ENCODE assay signal across 34 cellular contexts in the genomic region with DNA sequence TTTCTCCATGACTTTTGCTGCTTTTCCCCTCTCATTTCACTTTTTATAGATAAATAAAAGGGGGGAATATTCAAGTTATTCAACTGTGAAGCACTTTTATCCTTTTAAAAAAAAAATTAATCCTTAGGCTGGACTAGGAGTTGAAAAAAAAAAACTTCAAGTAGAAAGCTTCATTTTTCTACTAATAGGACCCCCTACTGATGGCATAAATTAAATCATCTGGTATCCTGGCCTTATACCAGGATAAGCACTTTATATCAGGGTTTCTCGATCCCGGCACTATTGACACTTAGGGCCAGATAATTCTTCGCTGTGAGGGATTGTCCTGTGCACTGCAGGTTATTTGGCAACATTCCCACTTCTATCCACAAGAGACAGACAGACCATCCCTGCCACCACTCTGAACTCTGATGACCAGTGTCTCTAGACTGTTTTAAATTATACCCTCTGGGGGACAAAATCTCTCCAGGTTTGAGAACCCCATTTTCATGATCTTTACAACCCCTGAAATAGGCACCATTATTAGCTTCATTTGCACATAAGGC. TPM values are rescaled to one million over a fixed set of nuclear protein-coding genes. Genes with fewer than 3 reads are reported as not detected.
DNase-seq lines count a peak whose midpoint lies in the region; ATAC-seq and TF ChIP-seq lines count a peak whose summit lies in the region.
"Had no signal": no experiment of that assay in that cellular context is flagged by ENCODE, and none has a peak within 500 bp of the region (broad histone marks: within the 10 kb centered on the region; RNA-seq: fewer than 3 reads in every experiment).

No MANE protein-coding gene starts in this region.

- no peaks in the 10 kb centered on the region for H3K27me3 Mint-ChIP-seq in activated CD8-positive, alpha-beta T cell treated with anti-CD3 and anti-CD28 coated beads for 36 hours
- H3K27me3 Mint-ChIP-seq in activated CD4-positive, alpha-beta T cell treated with anti-CD3 and anti-CD28 coated beads, Interleukin-2, amount 10 ng/mL, durations not matched to agents 7 days and 5 days = no peaks in the 10 kb centered on the region
- H3K27me3 Mint-ChIP-seq: activated CD4-positive, alpha-beta memory T cell treated with anti-CD3 and anti-CD28 coated beads, Interleukin-2, amount 10 ng/mL, durations not matched to agents 7 days and 5 days; activated naive CD4-positive, alpha-beta T cell treated with anti-CD3 and anti-CD28 coated beads, Interleukin-2, amount 50 U/mL, for 24 hours; B cell; brain; CD8-positive, alpha-beta memory T cell; naive thymus-derived CD4-positive, alpha-beta T cell; progenitor cell of endocrine pancreas had no signal

- H3K27ac ChIP-seq in SK-N-SH (ENCODE audit: low read depth in 2 of 2, low read length in 1 of 2) = no peak overlapping the region
- H3K27ac ChIP-seq in subcutaneous abdominal adipose tissue (ENCODE audit: low read depth, low read length) = peak overlapping the region; percentile 41
- H3K27ac ChIP-seq: esophagus squamous epithelium, foreskin keratinocyte, heart left ventricle, sigmoid colon, tibial artery, vagina had no signal

- no peak for TF ChIP-seq RAD21 in SK-N-SH (IDR thresholded peaks at IDR 0.05; ENCODE audit: low read length)

- CTCF ChIA-PET in SK-N-SH (lab: Yijun Ruan, JAX) = interaction anchor here (0.8 kb wide), 1 partner anchor 15 kb away, joined by 3 read pairs; no protein-coding TSS in a partner anchor
- CTCF ChIA-PET in activated CD8-positive, alpha-beta T cell treated with anti-CD3 and anti-CD28 coated beads for 36 hours (lab: Charles Lee) = no interaction called here
- CTCF ChIA-PET in activated CD4-positive, alpha-beta T cell treated with anti-CD3 and anti-CD28 coated beads, Interleukin-2, amount 10 ng/mL, durations not matched to agents 7 days and 5 days (lab: Charles Lee) = no interaction called here

- no peaks in the 10 kb centered on the region for H3K9me3 Mint-ChIP-seq in activated CD8-positive, alpha-beta T cell treated with anti-CD3 and anti-CD28 coated beads for 36 hours
- no peaks in the 10 kb centered on the region for H3K9me3 Mint-ChIP-seq in activated CD4-positive, alpha-beta T cell treated with anti-CD3 and anti-CD28 coated beads, Interleukin-2, amount 10 ng/mL, durations not matched to agents 7 days and 5 days
- H3K9me3 Mint-ChIP-seq: activated CD4-positive, alpha-beta memory T cell treated with anti-CD3 and anti-CD28 coated beads, Interleukin-2, amount 10 ng/mL, durations not matched to agents 7 days and 5 days; activated naive CD4-positive, alpha-beta T cell treated with anti-CD3 and anti-CD28 coated beads, Interleukin-2, amount 50 U/mL, for 24 hours; CD8-positive, alpha-beta memory T cell; naive thymus-derived CD4-positive, alpha-beta T cell had no signal

- H3K9me3 ChIP-seq in SK-N-SH (no peaks in the 10 kb centered on the region), subcutaneous abdominal adipose tissue (ENCODE audit: control insufficient read depth in 5 of 5, low read length in 5 of 5) (no peaks in the 10 kb centered on the region)
- H3K9me3 ChIP-seq: esophagus squamous epithelium, heart left ventricle, sigmoid colon, tibial artery, vagina had no signal

- no peak overlapping the region for H3K9ac ChIP-seq in SK-N-SH
- H3K9ac ChIP-seq in subcutaneous abdominal adipose tissue (ENCODE audit: low read length in 5 of 5) = peak overlapping the region in 3 of 5 donors; percentile 30 to 47 (median 46)

- no peak overlapping the region for H3K4me3 Mint-ChIP-seq in activated CD8-positive, alpha-beta T cell treated with anti-CD3 and anti-CD28 coated beads for 36 hours
- no peak overlapping the region for H3K4me3 Mint-ChIP-seq in activated CD4-positive, alpha-beta T cell treated with anti-CD3 and anti-CD28 coated beads, Interleukin-2, amount 10 ng/mL, durations not matched to agents 7 days and 5 days
- H3K4me3 Mint-ChIP-seq: activated CD4-positive, alpha-beta memory T cell treated with anti-CD3 and anti-CD28 coated beads, Interleukin-2, amount 10 ng/mL, durations not matched to agents 7 days and 5 days; activated naive CD4-positive, alpha-beta T cell treated with anti-CD3 and anti-CD28 coated beads, Interleukin-2, amount 50 U/mL, for 24 hours; B cell; brain; CD8-positive, alpha-beta memory T cell; naive thymus-derived CD4-positive, alpha-beta T cell had no signal

- ATAC-seq in SK-N-SH treated with all-trans-retinoic acid at 6 μM for 48 hours (no peak), GM18909 (IDR thresholded peaks at IDR 0.05; ENCODE audit: poor library complexity, unreplicated experiment) (no peak)
- no peak for ATAC-seq in activated CD8-positive, alpha-beta T cell treated with anti-CD3 and anti-CD28 coated beads for 36 hours
- ATAC-seq: foreskin keratinocyte; GM12878; naive thymus-derived CD4-positive, alpha-beta T cell; PC-3 had no signal

- TF ChIP-seq CTCF in SK-N-SH (IDR thresholded peaks at IDR 0.05) = no peak
- no peak for TF ChIP-seq CTCF in activated CD8-positive, alpha-beta T cell treated with anti-CD3 and anti-CD28 coated beads for 36 hours (IDR thresholded peaks at IDR 0.05)

- no peaks in the 10 kb centered on the region for H3K9me2 ChIP-seq in SK-N-SH

- H3K4me1 ChIP-seq in SK-N-SH (ENCODE audit: control insufficient read depth in 1 of 2, insufficient read depth in 2 of 2, low read depth in 1 of 2, low read length in 1 of 2) (peaks cover 4% of the 10 kb centered on the region in 2 experiments; a peak in 3 of 4 replicates), subcutaneous abdominal adipose tissue (ENCODE audit: control insufficient read depth in 5 of 5, insufficient read depth in 5 of 5, low read length in 5 of 5) (peaks cover 0 to 14% (median 5%) of the 10 kb centered on the region in 5 donors)
- H3K4me1 ChIP-seq: esophagus squamous epithelium, foreskin keratinocyte had no signal

- peaks cover 55% of the 10 kb centered on the region for H3K79me2 ChIP-seq in SK-N-SH (ENCODE audit: insufficient read depth)

- H3F3A ChIP-seq in SK-N-SH (replicated peaks; ENCODE audit: insufficient read depth) = peaks cover 15% of the 10 kb centered on the region

- POLR2A ChIA-PET in SK-N-SH (lab: Yijun Ruan, JAX) = no interaction called here
- POLR2A ChIA-PET in activated CD8-positive, alpha-beta T cell treated with anti-CD3 and anti-CD28 coated beads for 36 hours (lab: Charles Lee) = no interaction called here
- POLR2A ChIA-PET in activated CD4-positive, alpha-beta T cell treated with anti-CD3 and anti-CD28 coated beads, Interleukin-2, amount 10 ng/mL, durations not matched to agents 7 days and 5 days (lab: Charles Lee) = no interaction called here

- no peak overlapping the region for H3K27ac Mint-ChIP-seq in activated CD8-positive, alpha-beta T cell treated with anti-CD3 and anti-CD28 coated beads for 36 hours
- no peak overlapping the region for H3K27ac Mint-ChIP-seq in activated CD4-positive, alpha-beta T cell treated with anti-CD3 and anti-CD28 coated beads, Interleukin-2, amount 10 ng/mL, durations not matched to agents 7 days and 5 days
- H3K27ac Mint-ChIP-seq: activated CD4-positive, alpha-beta memory T cell treated with anti-CD3 and anti-CD28 coated beads, Interleukin-2, amount 10 ng/mL, durations not matched to agents 7 days and 5 days; activated naive CD4-positive, alpha-beta T cell treated with anti-CD3 and anti-CD28 coated beads, Interleukin-2, amount 50 U/mL, for 24 hours; B cell; brain; progenitor cell of endocrine pancreas had no signal

- H3K4me2 ChIP-seq in SK-N-SH = no peak overlapping the region

- H4K20me1 ChIP-seq in SK-N-SH (ENCODE audit: insufficient read depth) = peaks cover 23% of the 10 kb centered on the region

- H3K27me3 ChIP-seq in SK-N-SH (ENCODE audit: insufficient read depth) (no peaks in the 10 kb centered on the region), subcutaneous abdominal adipose tissue (ENCODE audit: control insufficient read depth in 5 of 5, insufficient read depth in 4 of 5, low read length in 5 of 5) (no peaks in the 10 kb centered on the region)
- H3K27me3 ChIP-seq: esophagus squamous epithelium, heart left ventricle, sigmoid colon, tibial artery, vagina had no signal

- peaks cover 30 to 32% of the 10 kb centered on the region in 2 experiments for H3K36me3 ChIP-seq in SK-N-SH (replicated peaks in 1 of 2; ENCODE audit: control insufficient read depth in 1 of 2, insufficient read depth in 2 of 2, low read length in 1 of 2)
- peaks cover 11 to 28% (median 20%) of the 10 kb centered on the region in 5 donors for H3K36me3 ChIP-seq in subcutaneous abdominal adipose tissue (ENCODE audit: control insufficient read depth in 5 of 5, insufficient read depth in 5 of 5, low read length in 5 of 5)

- H2AFZ ChIP-seq in SK-N-SH (ENCODE audit: low read depth) = no peak overlapping the region

- intact Hi-C loops in activated CD8-positive, alpha-beta T cell treated with anti-CD3 and anti-CD28 coated beads for 36 hours (cut with micrococcal nuclease) = no loop called here

- DNase-seq in SK-N-SH (peak; percentile 11), NCI-H146 (lab: John Stamatoyannopoulos, UW) (peak; percentile 88), cerebellar cortex (ENCODE audit: low spot score) (peak; percentile 6)
- DNase-seq in activated CD8-positive, alpha-beta T cell treated with anti-CD3 and anti-CD28 coated beads for 36 hours = no peak
- DNase-seq in activated CD4-positive, alpha-beta T cell treated with anti-CD3 and anti-CD28 coated beads, Interleukin-2, amount 10 ng/mL, durations not matched to agents 7 days and 5 days = no peak
- DNase-seq: ACHN; activated CD4-positive, alpha-beta memory T cell treated with anti-CD3 and anti-CD28 coated beads, Interleukin-2, amount 10 ng/mL, durations not matched to agents 7 days and 5 days; activated CD4-positive, alpha-beta T cell treated with anti-CD3 and anti-CD28 coated beads for 1 hour; amniotic stem cell; CD8-positive, alpha-beta memory T cell; cerebellar nuclear complex; DMS153; esophagus squamous epithelium; foreskin keratinocyte; heart left ventricle; naive thymus-derived CD4-positive, alpha-beta T cell; NCI-H1092 treated with DMSO at 0.1 percent for 48 hours; NCI-H2029 treated with DMSO at 0.1 percent for 48 hours; NK-92 treated with Interleukin-12 subunit alpha and Interleukin-12 subunit beta, amount 100 ng/mL, for 24 hours; PC-3; sigmoid colon; stimulated activated CD4-positive, alpha-beta T cell treated with anti-CD3 and anti-CD28 coated beads, Interleukin-12 subunit alpha, Interleukin-12 subunit beta, amount 100 ng/mL, for 4 hours; stimulated activated CD4-positive, alpha-beta T cell treated with anti-CD3 and anti-CD28 coated beads, Interleukin-2, amount 100 ng/mL, for 48 hours; T-helper 2 cell; tibial artery had no signal

- 97% methylated on average over 3 of the region's 3 CpGs for WGBS in SK-N-SH (ENCODE audit: low lambda C conversion rate)

- no peak overlapping the region for H3K4me3 ChIP-seq in SK-N-SH (ENCODE audit: low read depth in 2 of 2, low read length in 1 of 2)
- no peak overlapping the region for H3K4me3 ChIP-seq in subcutaneous abdominal adipose tissue (ENCODE audit: low read depth in 1 of 5, low read length in 5 of 5)
- H3K4me3 ChIP-seq: esophagus squamous epithelium, GM12878, heart left ventricle, sigmoid colon, tibial artery, vagina had no signal

- peaks cover 12% of the 10 kb centered on the region for H3K36me3 Mint-ChIP-seq in activated CD8-positive, alpha-beta T cell treated with anti-CD3 and anti-CD28 coated beads for 36 hours (ENCODE audit: low read depth)
- peaks cover 30% of the 10 kb centered on the region for H3K36me3 Mint-ChIP-seq in activated CD4-positive, alpha-beta T cell treated with anti-CD3 and anti-CD28 coated beads, Interleukin-2, amount 10 ng/mL, durations not matched to agents 7 days and 5 days (ENCODE audit: low read depth)

- no peak for TF ChIP-seq EP300 in SK-N-SH (IDR thresholded peaks at IDR 0.05; ENCODE audit: borderline replicate concordance in 1 of 2, low read depth in 1 of 2, low read length in 1 of 2)

- peaks cover 24% of the 10 kb centered on the region for H3K4me1 Mint-ChIP-seq in activated CD8-positive, alpha-beta T cell treated with anti-CD3 and anti-CD28 coated beads for 36 hours (ENCODE audit: low read depth)
- H3K4me1 Mint-ChIP-seq in activated CD4-positive, alpha-beta T cell treated with anti-CD3 and anti-CD28 coated beads, Interleukin-2, amount 10 ng/mL, durations not matched to agents 7 days and 5 days = peaks cover 7% of the 10 kb centered on the region

RNA-seq across cellular contexts. Expression of a gene that starts 17.6 kb away (rescaled TPM):
- polyA plus RNA-seq in SK-N-SH (2012; rRNA removed) = 26.3 and 38.8 TPM in 2 replicates
- 35.0 and 35.8 TPM in 2 replicates for polyA plus RNA-seq in SK-N-SH (2012; cell fraction: cytosol; rRNA removed)
- 24.9 and 61.0 TPM in 2 replicates for polyA plus RNA-seq in SK-N-SH (2012; cell fraction: nucleus; rRNA removed)
- 10 to 100 TPM; 35.8 to 36.2 TPM for total RNA-seq in activated CD8-positive, alpha-beta T cell treated with anti-CD3 and anti-CD28 coated beads for 36 hours
- total RNA-seq in activated CD4-positive, alpha-beta T cell treated with anti-CD3 and anti-CD28 coated beads, Interleukin-2, amount 10 ng/mL, durations not matched to agents 7 days and 5 days = 10 to 100 TPM; 57.7 to 58.6 TPM

RNA-seq across cellular contexts. Expression of a gene that starts 37.4 kb away (rescaled TPM):
- 2.5 and 4.4 TPM in 2 replicates for polyA plus RNA-seq in SK-N-SH (2012; rRNA removed)
- polyA plus RNA-seq in SK-N-SH (2012; cell fraction: cytosol; rRNA removed) = 4.6 and 5.1 TPM in 2 replicates
- 2.2 and 5.2 TPM in 2 replicates for polyA plus RNA-seq in SK-N-SH (2012; cell fraction: nucleus; rRNA removed)
- 1 to 10 TPM; 8.5 to 9.7 TPM for total RNA-seq in activated CD8-positive, alpha-beta T cell treated with anti-CD3 and anti-CD28 coated beads for 36 hours
- 10 to 100 TPM; 10.5 to 10.8 TPM for total RNA-seq in activated CD4-positive, alpha-beta T cell treated with anti-CD3 and anti-CD28 coated beads, Interleukin-2, amount 10 ng/mL, durations not matched to agents 7 days and 5 days

RNA-seq across cellular contexts. Expression of a gene that starts 59.6 kb away (rescaled TPM):
- 14.2 and 17.2 TPM in 2 replicates for polyA plus RNA-seq in SK-N-SH (2012; rRNA removed)
- 20.0 and 22.2 TPM in 2 replicates for polyA plus RNA-seq in SK-N-SH (2012; cell fraction: cytosol; rRNA removed)
- 13.2 and 31.6 TPM in 2 replicates for polyA plus RNA-seq in SK-N-SH (2012; cell fraction: nucleus; rRNA removed)
- 10 to 100 TPM; 37.7 to 39.5 TPM for total RNA-seq in activated CD8-positive, alpha-beta T cell treated with anti-CD3 and anti-CD28 coated beads for 36 hours
- total RNA-seq in activated CD4-positive, alpha-beta T cell treated with anti-CD3 and anti-CD28 coated beads, Interleukin-2, amount 10 ng/mL, durations not matched to agents 7 days and 5 days = 10 to 100 TPM; 34.2 to 39.5 TPM

Comparison
In these comparisons a context has a peak if more than half of its experiments do, and no peak if none do; other contexts are left out.
1. DNase-seq: peak in SK-N-SH (single experiment), NCI-H146 (single experiment) and cerebellar cortex (single experiment); none in activated CD8-positive, alpha-beta T cell treated with anti-CD3 and anti-CD28 coated beads for 36 hours (single experiment) and activated CD4-positive, alpha-beta T cell treated with anti-CD3 and anti-CD28 coated beads, Interleukin-2, amount 10 ng/mL, durations not matched to agents 7 days and 5 days (single experiment).